In the genomic region with DNA sequence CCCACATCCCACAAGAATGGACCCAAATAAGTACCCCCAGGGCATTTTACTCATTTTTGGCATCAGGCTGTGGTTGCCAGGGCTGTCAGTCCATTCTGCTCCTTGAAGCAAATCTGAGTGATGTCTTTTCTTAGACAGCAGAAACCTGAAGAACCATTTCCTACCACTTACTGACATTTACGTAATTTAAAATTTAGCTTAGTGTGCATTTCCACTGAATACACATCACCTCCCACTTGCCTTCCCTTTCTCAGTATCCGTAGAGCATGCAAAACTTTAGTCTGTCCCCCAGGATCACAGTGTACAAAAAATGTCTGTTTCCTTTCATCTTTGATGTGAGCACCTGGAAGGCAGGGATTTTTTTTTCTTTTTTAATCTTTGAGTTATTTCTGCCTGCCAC, we compare ENCODE assay signal across 9 cellular contexts.
"Had no signal": no experiment of that assay in that cellular context is flagged by ENCODE, and none has a peak within 500 bp of the region (broad histone marks: within the 10 kb centered on the region; RNA-seq: fewer than 3 reads in every experiment).

No MANE protein-coding gene starts in this region.

- H3K27ac ChIP-seq: GM23248 had no signal

- H3K9me3 Mint-ChIP-seq: HFFc6 had no signal

- H3K9me3 ChIP-seq: HAP-1 had no signal

- H3K9ac ChIP-seq: GM23248 had no signal

- FAIRE-seq: HTR-8/SVneo, K562 had no signal

- H3K4me1 ChIP-seq: HAP-1 had no signal

- H3K4me3 ChIP-seq: GM23248, HAP-1, K562 had no signal

- ATAC-seq: HCT116, K562 had no signal

- H3K27ac Mint-ChIP-seq: HFFc6 had no signal

- H3K4me3 Mint-ChIP-seq: HFFc6 had no signal

- H3K36me3 ChIP-seq: HAP-1 had no signal

- DNase-seq: GM23248, GOT3, H7, HFFc6, KG1 had no signal

- H2AFZ ChIP-seq: GM23248 had no signal
